ENCODE assay signal across 8 cellular contexts in the genomic region with DNA sequence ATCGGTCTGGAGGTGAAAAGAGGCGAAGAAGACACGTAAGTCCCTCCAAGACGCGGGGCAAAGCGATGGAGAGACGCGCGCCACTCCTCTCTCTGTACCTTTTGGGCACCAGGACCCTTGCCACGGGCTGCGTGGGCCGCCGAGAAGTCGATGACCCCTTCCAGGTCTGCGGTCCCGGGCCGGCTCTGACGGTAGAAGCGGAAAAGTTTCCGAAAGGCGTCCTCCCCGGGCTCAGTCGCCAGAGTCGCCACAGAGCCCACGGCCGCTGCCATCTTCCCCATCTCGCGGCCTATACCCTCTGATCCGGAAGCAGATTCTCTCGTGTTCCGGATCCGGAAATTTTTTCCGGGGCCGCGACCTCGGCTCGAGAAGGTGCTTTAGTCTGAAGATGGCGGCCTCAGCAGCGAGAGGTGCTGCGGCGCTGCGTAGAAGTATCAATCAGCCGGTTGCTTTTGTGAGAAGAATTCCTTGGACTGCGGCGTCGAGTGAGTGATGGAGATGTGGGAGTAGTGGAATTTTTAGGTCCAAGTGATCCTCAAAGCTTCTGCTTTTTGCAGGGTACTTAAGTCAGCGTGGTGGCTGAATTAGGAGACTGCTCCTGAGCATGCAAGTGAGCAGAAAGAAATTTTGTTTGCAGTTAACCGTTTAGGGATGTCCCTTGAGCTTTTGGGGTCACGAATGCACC. TPM values are rescaled to one million over a fixed set of nuclear protein-coding genes. Genes with fewer than 3 reads are reported as not detected.
DNase-seq lines count a peak whose midpoint lies in the region; ATAC-seq, FAIRE-seq and TF ChIP-seq lines count a peak whose summit lies in the region.

A gene with protein sequence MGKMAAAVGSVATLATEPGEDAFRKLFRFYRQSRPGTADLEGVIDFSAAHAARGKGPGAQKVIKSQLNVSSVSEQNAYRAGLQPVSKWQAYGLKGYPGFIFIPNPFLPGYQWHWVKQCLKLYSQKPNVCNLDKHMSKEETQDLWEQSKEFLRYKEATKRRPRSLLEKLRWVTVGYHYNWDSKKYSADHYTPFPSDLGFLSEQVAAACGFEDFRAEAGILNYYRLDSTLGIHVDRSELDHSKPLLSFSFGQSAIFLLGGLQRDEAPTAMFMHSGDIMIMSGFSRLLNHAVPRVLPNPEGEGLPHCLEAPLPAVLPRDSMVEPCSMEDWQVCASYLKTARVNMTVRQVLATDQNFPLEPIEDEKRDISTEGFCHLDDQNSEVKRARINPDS (minus strand): TSS at position 300 of the 685 bp plus-strand sequence. CDS start 19 bp downstream, at position 281.
A gene (plus strand): TSS at position 380 of the 685 bp plus-strand sequence. CDS start 9 bp downstream, at position 389.

- H3K4me3 Mint-ChIP-seq in astrocyte (ENCODE audit: unreplicated experiment): peak within 1 kb of the TSS; percentile 98

- H3K36me3 Mint-ChIP-seq in astrocyte (ENCODE audit: low read depth, unreplicated experiment): peaks cover 7% of the 10 kb centered on the region

- H3K27ac ChIP-seq in astrocyte (ENCODE audit: low read depth, low read length) (peak within 1 kb of the TSS; percentile 65), aorta (ENCODE audit: low read depth in 1 of 2, low read length in 2 of 2) (peak within 1 kb of the TSS in 1 of 2 donors; percentile 67)

- no peak for TF ChIP-seq CTCF in astrocyte (IDR thresholded peaks at IDR 0.05; ENCODE audit: insufficient read depth, low read depth, low read length)

- H3K9ac ChIP-seq in astrocyte (ENCODE audit: low read length): peak within 1 kb of the TSS; percentile 94

- 0% methylated on average over 49 of the region's 49 CpGs for WGBS in aorta, 2 donors

- ATAC-seq in GM18502 (IDR thresholded peaks at IDR 0.05; ENCODE audit: poor library complexity, unreplicated experiment) (peak; percentile 98), HG02943 (IDR thresholded peaks at IDR 0.05; ENCODE audit: low read depth, unreplicated experiment) (peak; percentile 92), aorta (ENCODE audit: low FRiP score) (peak; percentile 96)

- H3K79me2 ChIP-seq in astrocyte (ENCODE audit: insufficient read depth, low read length): peaks cover 76% of the 10 kb centered on the region

- H3K27me3 Mint-ChIP-seq in astrocyte (ENCODE audit: low read depth, unreplicated experiment): no peaks in the 10 kb centered on the region

- H3K36me3 ChIP-seq in astrocyte (ENCODE audit: insufficient read depth, low read length) (peaks cover 22% of the 10 kb centered on the region), aorta (ENCODE audit: control insufficient read depth in 1 of 2, insufficient read depth in 2 of 2, low read length in 1 of 2) (peaks cover 0 to 3% of the 10 kb centered on the region in 2 donors)

- peak within 1 kb of the TSS; percentile 94 for H2AFZ ChIP-seq in astrocyte (ENCODE audit: low read depth, low read length)

- H3K4me2 ChIP-seq in astrocyte (ENCODE audit: low read length): peak within 1 kb of the TSS; percentile 94

- intact Hi-C loops in T-helper 2 cell treated with Interferon-gamma antibody and Interleukin-4, amounts not matched to agents 100 ng/mL and 5 ng/mL, for 36 hours (cut with micrococcal nuclease): loop anchor here (1.0 to 5.0 kb wide), 6 partner anchors 53 to 388 kb away; a partner anchor contains a TSS
- intact Hi-C loops in aorta (cut with DNase I): loop anchor here (1.0 to 5.0 kb wide), 4 partner anchors 54 to 251 kb away; a partner anchor contains a TSS

- H3K27me3 ChIP-seq in astrocyte (ENCODE audit: insufficient read depth, low read length): no peaks in the 10 kb centered on the region
- no peaks in the 10 kb centered on the region for H3K27me3 ChIP-seq in aorta (ENCODE audit: control insufficient read depth in 1 of 2, insufficient read depth in 2 of 2, low read length in 1 of 2)

- no peaks in the 10 kb centered on the region for H3K9me3 ChIP-seq in astrocyte (ENCODE audit: insufficient read depth, low read depth, low read length)
- H3K9me3 ChIP-seq in aorta (ENCODE audit: control insufficient read depth, low read length): no peaks in the 10 kb centered on the region

- peaks cover 14% of the 10 kb centered on the region for H3K4me1 ChIP-seq in astrocyte (ENCODE audit: insufficient read depth, low read length)
- peaks cover 4 to 15% of the 10 kb centered on the region in 2 donors for H3K4me1 ChIP-seq in aorta (ENCODE audit: control insufficient read depth in 1 of 2, insufficient read depth in 2 of 2, low read length in 2 of 2)

- peaks cover 42% of the 10 kb centered on the region for H4K20me1 ChIP-seq in astrocyte (ENCODE audit: insufficient read depth, low read length)

- H3K27ac Mint-ChIP-seq in astrocyte (ENCODE audit: unreplicated experiment): peak within 1 kb of the TSS; percentile 77

- peaks cover 23% of the 10 kb centered on the region for H3K4me1 Mint-ChIP-seq in astrocyte (ENCODE audit: low read depth, unreplicated experiment)

- no peak for FAIRE-seq in astrocyte (lab: Jason Lieb, UNC)

- H3K4me3 ChIP-seq in astrocyte (ENCODE audit: insufficient read depth, low read depth, low read length) (peak within 1 kb of the TSS; percentile 97), aorta (ENCODE audit: low read length in 2 of 2) (peak within 1 kb of the TSS; percentile 95 to 99)

- DNase-seq in NCI-H187 (lab: John Stamatoyannopoulos, UW) (peak; percentile 68 to 87), astrocyte (ENCODE audit: low read depth) (peak; percentile 57), hepatic stellate cell (ENCODE audit: low spot score) (peak; percentile 90), renal cortical epithelial cell (ENCODE audit: low read depth) (peak; percentile 64), aorta (peak; percentile 92 to 95)

- no peaks in the 10 kb centered on the region for H3K9me3 Mint-ChIP-seq in astrocyte (ENCODE audit: unreplicated experiment)

RNA-seq across cellular contexts. Expression of the first gene that starts in this region (rescaled TPM):
- total RNA-seq in T-helper 2 cell treated with Interferon-gamma antibody and Interleukin-4, amounts not matched to agents 100 ng/mL and 5 ng/mL, for 36 hours: 13.5 and 14.1 TPM in 2 replicates
- 13.2 and 15.2 TPM in 2 replicates for total RNA-seq in astrocyte
- total RNA-seq in renal cortical epithelial cell: 9.0 and 10.0 TPM in 2 replicates
- total RNA-seq in aorta: 10 to 100 TPM in 1 of 2 donors, 1 to 10 TPM in 1; 7.4 to 12.6 TPM
- polyA plus RNA-seq in aorta: 1 to 10 TPM; 4.6 to 7.2 TPM

RNA-seq across cellular contexts. Expression of the second gene that starts in this region (rescaled TPM):
- total RNA-seq in T-helper 2 cell treated with Interferon-gamma antibody and Interleukin-4, amounts not matched to agents 100 ng/mL and 5 ng/mL, for 36 hours: 72.8 and 85.2 TPM in 2 replicates
- total RNA-seq in astrocyte: 189 and 200 TPM in 2 replicates
- 75.3 and 279 TPM in 2 replicates for total RNA-seq in renal cortical epithelial cell
- total RNA-seq in aorta: 10 to 100 TPM; 57.3 to 84.4 TPM
- polyA plus RNA-seq in aorta: 100 to 1,000 TPM; 238 to 453 TPM
